ENCODE assay signal across 20 cellular contexts in genomic region chr12:113019045-113019444, GRCh38. TPM values are rescaled to one million over a fixed set of nuclear protein-coding genes. Genes with fewer than 3 reads are reported as not detected.
A peak's percentile ranks its signal among the peaks of the same experiment; 100 is the strongest.
DNase-seq lines count a peak whose midpoint lies in the region; FAIRE-seq and TF ChIP-seq lines count a peak whose summit lies in the region.
"Had no signal": no experiment of that assay in that cellular context is flagged by ENCODE, and none has a peak within 500 bp of the region (broad histone marks: within the 10 kb centered on the region; RNA-seq: fewer than 3 reads in every experiment).

No MANE protein-coding gene starts in this region.

- no peak overlapping the region for H3K9ac ChIP-seq in mammary epithelial cell (ENCODE audit: insufficient read depth, low read length)
- no peak overlapping the region for H3K9ac ChIP-seq in mesendoderm (ENCODE audit: low read length)
- H3K9ac ChIP-seq: KMS-11 had no signal

- H3K4me1 ChIP-seq in mammary epithelial cell (ENCODE audit: insufficient read depth, low read length) = peaks cover 20% of the 10 kb centered on the region
- no peaks in the 10 kb centered on the region for H3K4me1 ChIP-seq in mesendoderm (ENCODE audit: control insufficient read depth, low read depth, low read length)
- H3K4me1 ChIP-seq: body of pancreas had no signal

- in situ Hi-C loops in mammary epithelial cell (cut with MboI; ENCODE audit: low sequenced_read_pairs in 2 of 2) = no loop called here

- BruUV-seq in mammary epithelial cell (replicated peaks; lab: Mats Ljungman, UMichigan) = no TSS peak

- H3K27ac ChIP-seq in mammary epithelial cell (ENCODE audit: insufficient read depth, low read depth, low read length) (peak overlapping the region; percentile 37), mesendoderm (ENCODE audit: low read depth, low read length) (no peak overlapping the region), substantia nigra (ENCODE audit: low read depth, low read length, poor library complexity, severe bottlenecking) (no peak overlapping the region)
- H3K27ac ChIP-seq: body of pancreas, KMS-11 had no signal

- H3K79me1 ChIP-seq in mesendoderm (ENCODE audit: low read length) = no peaks in the 10 kb centered on the region

- H3K4me3 ChIP-seq in mammary epithelial cell (replicated peaks in 1 of 3; ENCODE audit: insufficient read depth in 1 of 3, low read depth in 2 of 3, low read length in 3 of 3) (no peak overlapping the region), mesendoderm (ENCODE audit: low read length) (no peak overlapping the region)
- H3K4me3 ChIP-seq: body of pancreas had no signal

- H2AK5ac ChIP-seq in mesendoderm (ENCODE audit: low read length) = no peak overlapping the region

- intact Hi-C loops in mammary epithelial cell (cut with micrococcal nuclease) = no loop called here

- WGBS in mammary epithelial cell (ENCODE audit: low coverage, missing lambda C conversion rate) = 2% methylated on average over 4 of the region's 4 CpGs
- WGBS in mesendoderm (ENCODE audit: extremely low coverage, insufficient coverage, low lambda C conversion rate) = no CpG with 5 or more reads among the region's 4 CpGs

- CTCF ChIA-PET in mammary epithelial cell (lab: Charles Lee; ENCODE audit: low non-redundant PET) = no interaction called here

- no peak overlapping the region for H2BK120ac ChIP-seq in mesendoderm (ENCODE audit: low read depth, low read length)

- DNase-seq in AG20443 (ENCODE audit: low spot score) = peak; percentile 61
- DNase-seq in HTR-8/SVneo (ENCODE audit: insufficient read length, low spot score) = peak; percentile 28
- DNase-seq in mammary epithelial cell = peak; percentile 56
- DNase-seq in mesendoderm = peak; percentile 6
- DNase-seq in stimulated activated CD8-positive, alpha-beta memory T cell treated with anti-CD3 and anti-CD28 coated beads, Interleukin-4, amount 100 ng/mL, for 48 hours = no peak
- DNase-seq in NCI-H2227 (lab: John Stamatoyannopoulos, UW; ENCODE audit: unreplicated experiment) = no peak
- DNase-seq in MV-4-11 (lab: John Stamatoyannopoulos, UW) = no peak
- no peak for DNase-seq in substantia nigra (lab: John Stamatoyannopoulos, UW)
- DNase-seq: activated CD4-positive, alpha-beta T cell treated with anti-CD3 and anti-CD28 coated beads for 1 hour; activated naive CD4-positive, alpha-beta T cell; body of pancreas; DND-41; midbrain; NCI-H1694 treated with DMSO at 0.1 percent for 48 hours; NCI-H82; small intestine; stimulated activated naive CD4-positive, alpha-beta T cell had no signal

- no peak overlapping the region for H2BK5ac ChIP-seq in mesendoderm (ENCODE audit: low read length)

- H3K4me2 ChIP-seq in mammary epithelial cell (ENCODE audit: insufficient read depth, low read depth, low read length) = peak overlapping the region; percentile 57
- no peak overlapping the region for H3K4me2 ChIP-seq in mesendoderm (ENCODE audit: low read length)
- H3K4me2 ChIP-seq: KMS-11 had no signal

- H3K23ac ChIP-seq in mesendoderm (ENCODE audit: low read length) = no peak overlapping the region

- no peak for FAIRE-seq in HTR-8/SVneo (lab: Jason Lieb, UNC)
- FAIRE-seq: small intestine had no signal

- no peaks in the 10 kb centered on the region for H3K9me3 ChIP-seq in mammary epithelial cell (replicated peaks; ENCODE audit: insufficient read depth, low read length)
- H3K9me3 ChIP-seq: body of pancreas had no signal

- no peak overlapping the region for H3K18ac ChIP-seq in mesendoderm (ENCODE audit: low read length)

- no peaks in the 10 kb centered on the region for H3K79me2 ChIP-seq in mammary epithelial cell (ENCODE audit: insufficient read depth, low read length)
- H3K79me2 ChIP-seq in mesendoderm (ENCODE audit: control insufficient read depth, insufficient read depth, low read length) = no peaks in the 10 kb centered on the region

- dilution Hi-C loops in mammary epithelial cell (cut with HindIII; ENCODE audit: low sequenced_read_pairs) = no loop called here

- no peak overlapping the region for H3K56ac ChIP-seq in mesendoderm (ENCODE audit: low read length)

- no peak for TF ChIP-seq CTCF in mammary epithelial cell (conservative IDR thresholded peaks at IDR 0.05 in 1 of 2, IDR thresholded peaks at IDR 0.05 in 1 of 2; ENCODE audit: extremely low read depth in 1 of 2, insufficient read depth in 1 of 2, low read depth in 1 of 2, low read length in 2 of 2)

- no peak overlapping the region for H4K8ac ChIP-seq in mesendoderm (ENCODE audit: low read depth, low read length)

- H3K4ac ChIP-seq in mesendoderm (ENCODE audit: low read depth, low read length) = no peak overlapping the region

- H4K20me1 ChIP-seq in mammary epithelial cell (ENCODE audit: insufficient read depth, low read length) = no peaks in the 10 kb centered on the region

- no peak overlapping the region for H4K5ac ChIP-seq in mesendoderm (ENCODE audit: low read length)

- H3K27me3 ChIP-seq in mammary epithelial cell (ENCODE audit: insufficient read depth, low read length) (no peaks in the 10 kb centered on the region), mesendoderm (ENCODE audit: insufficient read depth, low read length, poor library complexity) (no peaks in the 10 kb centered on the region)
- H3K27me3 ChIP-seq: body of pancreas had no signal

- H3K36me3 ChIP-seq in mammary epithelial cell (ENCODE audit: insufficient read depth, low read length) (no peaks in the 10 kb centered on the region), mesendoderm (ENCODE audit: control insufficient read depth, insufficient read depth, low read length) (no peaks in the 10 kb centered on the region)

- H2AFZ ChIP-seq in mammary epithelial cell (ENCODE audit: low read depth, low read length) = no peak overlapping the region

- H2BK15ac ChIP-seq in mesendoderm (replicated peaks; ENCODE audit: low read depth) = no peak overlapping the region

RNA-seq across cellular contexts. Expression of gene DTX1, which starts 37.5 kb away (rescaled TPM):
- total RNA-seq in mammary epithelial cell = under 1 TPM in 1 of 2 donors, not detected in 1; 0.09 TPM
- polyA plus RNA-seq in mammary epithelial cell = 0.01 TPM
- not detected for polyA minus RNA-seq in mammary epithelial cell
- 1.9 TPM for polyA plus RNA-seq in mesendoderm (2013, experiment 1 of 2)
- polyA plus RNA-seq in mesendoderm (2013, experiment 2 of 2) = 1.7 TPM
- total RNA-seq: T-helper 2 cell treated with Interferon-gamma antibody and Interleukin-4, amounts not matched to agents 100 ng/mL and 5 ng/mL, for 36 hours had no signal
- polyA plus RNA-seq: BJ had no signal

RNA-seq across cellular contexts. Expression of gene OAS2, which starts 40.7 kb away (rescaled TPM):
- total RNA-seq in mammary epithelial cell = 1 to 10 TPM in 1 of 2 donors, under 1 TPM in 1; 0.83 to 4.8 TPM
- polyA plus RNA-seq in mammary epithelial cell = 0.71 TPM
- not detected for polyA minus RNA-seq in mammary epithelial cell
- polyA plus RNA-seq in mesendoderm (2013, experiment 1 of 2) = 0.03 TPM
- polyA plus RNA-seq in mesendoderm (2013, experiment 2 of 2) = 0.06 TPM

Comparison
In these comparisons a context has a peak if more than half of its experiments do, and no peak if none do; other contexts are left out.
1. DNase-seq: peak in AG20443 (single experiment), HTR-8/SVneo (single experiment), mammary epithelial cell (single experiment) and mesendoderm (single experiment); none in stimulated activated CD8-positive, alpha-beta memory T cell treated with anti-CD3 and anti-CD28 coated beads, Interleukin-4, amount 100 ng/mL, for 48 hours (single experiment), NCI-H2227 (single experiment), MV-4-11 (single experiment) and substantia nigra (0 of 49).